ENCODE assay signal across 1 cellular context in genomic region chr14:21088687-21089086, GRCh38.
TF ChIP-seq lines count a peak whose summit lies in the region.

No MANE protein-coding gene starts in this region.

TF ChIP-seq in neural cell, 6 proteins besides CTCF, POLR2A, EP300 and RAD21 (continued from another document):
- no peak for TF ChIP-seq REST (IDR thresholded peaks at IDR 0.05; ENCODE audit: borderline replicate concordance)
- no peak for TF ChIP-seq EZH2 (IDR thresholded peaks at IDR 0.05; ENCODE audit: borderline replicate concordance, insufficient read depth, low read length, poor library complexity, severe bottlenecking)
